13 cellular contexts compared by ENCODE assay signal in the genomic region with DNA sequence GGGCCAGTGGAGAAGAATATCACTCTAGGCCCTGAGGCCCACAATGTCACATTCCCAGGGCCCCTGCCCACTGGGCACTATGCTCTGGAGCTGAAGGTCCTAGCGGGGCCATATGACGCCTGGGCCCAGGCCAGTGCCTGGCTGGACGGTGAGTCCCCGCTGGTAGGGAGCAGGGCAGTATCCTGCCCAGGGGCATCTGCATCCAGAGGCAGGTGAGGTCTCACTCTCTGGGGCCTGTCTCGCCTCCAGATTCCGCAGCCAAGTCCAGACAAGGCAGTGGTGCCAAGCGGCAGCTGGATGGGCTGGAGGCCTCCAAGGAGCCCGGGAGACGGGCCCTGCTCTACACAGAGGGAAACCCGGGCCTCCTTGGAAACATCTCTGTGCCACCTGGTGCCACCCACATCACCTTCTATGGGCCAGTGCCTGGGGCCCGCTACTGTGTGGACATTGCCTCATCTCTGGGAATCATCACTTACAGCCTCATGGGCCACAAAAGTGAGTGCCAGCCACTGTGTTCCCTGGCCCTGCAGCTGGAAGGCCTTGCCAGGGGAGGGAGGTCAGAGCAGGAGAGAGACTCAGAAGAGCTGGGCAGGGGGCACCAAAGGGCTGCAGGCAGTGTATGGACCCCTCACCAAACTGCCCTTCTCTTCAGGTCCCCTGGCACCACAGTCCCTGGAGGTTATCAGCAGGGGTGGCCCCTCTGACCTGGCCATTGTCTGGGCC. TPM values are rescaled to one million over a fixed set of nuclear protein-coding genes. Genes with fewer than 3 reads are reported as not detected.
DNase-seq lines count a peak whose midpoint lies in the region; ATAC-seq and TF ChIP-seq lines count a peak whose summit lies in the region.
"Had no signal": no experiment of that assay in that cellular context is flagged by ENCODE, and none has a peak within 500 bp of the region (broad histone marks: within the 10 kb centered on the region; RNA-seq: fewer than 3 reads in every experiment).

No MANE protein-coding gene starts in this region.

- TF ChIP-seq POLR2A in lower leg skin (IDR thresholded peaks at IDR 0.05): no peak

- H3K27ac Mint-ChIP-seq in activated naive CD4-positive, alpha-beta T cell treated with anti-CD3 and anti-CD28 coated beads, Interleukin-2, amount 50 U/mL, for 72 hours: no peak overlapping the region
- H3K27ac Mint-ChIP-seq in activated naive CD4-positive, alpha-beta T cell treated with anti-CD3 and anti-CD28 coated beads for 36 hours: no peak overlapping the region
- H3K27ac Mint-ChIP-seq in stimulated activated effector memory CD8-positive, alpha-beta T cell treated with anti-CD3 and anti-CD28 coated beads, Interleukin-12 subunit alpha, Interleukin-12 subunit beta, amount 100 ng/mL, for 72 hours: no peak overlapping the region

- H3K36me3 Mint-ChIP-seq in activated naive CD4-positive, alpha-beta T cell treated with anti-CD3 and anti-CD28 coated beads, Interleukin-2, amount 50 U/mL, for 72 hours: no peaks in the 10 kb centered on the region
- H3K36me3 Mint-ChIP-seq in activated naive CD4-positive, alpha-beta T cell treated with anti-CD3 and anti-CD28 coated beads for 36 hours (ENCODE audit: low read depth): no peaks in the 10 kb centered on the region
- no peaks in the 10 kb centered on the region for H3K36me3 Mint-ChIP-seq in stimulated activated effector memory CD8-positive, alpha-beta T cell treated with anti-CD3 and anti-CD28 coated beads, Interleukin-12 subunit alpha, Interleukin-12 subunit beta, amount 100 ng/mL, for 72 hours
- H3K36me3 Mint-ChIP-seq: CD8-positive, alpha-beta memory T cell had no signal

- H3K36me3 ChIP-seq in Panc1 (ENCODE audit: control insufficient read depth, insufficient read depth, low read length) (no peaks in the 10 kb centered on the region), OCI-LY7 (ENCODE audit: insufficient read depth, low read length) (no peaks in the 10 kb centered on the region)

- no peaks in the 10 kb centered on the region for H3K27me3 Mint-ChIP-seq in activated naive CD4-positive, alpha-beta T cell treated with anti-CD3 and anti-CD28 coated beads for 36 hours (ENCODE audit: low read depth)
- H3K27me3 Mint-ChIP-seq: CD8-positive, alpha-beta memory T cell had no signal

- no peaks in the 10 kb centered on the region for H3K4me1 ChIP-seq in Panc1 (ENCODE audit: control insufficient read depth, insufficient read depth, low read length)
- no peaks in the 10 kb centered on the region for H3K4me1 ChIP-seq in OCI-LY7 (ENCODE audit: insufficient read depth, low read length, poor library complexity, severe bottlenecking)

- no peaks in the 10 kb centered on the region for H3K79me2 ChIP-seq in OCI-LY7 (ENCODE audit: insufficient read depth, low read depth, low read length)

- H3K4me1 Mint-ChIP-seq in activated naive CD4-positive, alpha-beta T cell treated with anti-CD3 and anti-CD28 coated beads for 36 hours (ENCODE audit: low read depth): no peaks in the 10 kb centered on the region
- H3K4me1 Mint-ChIP-seq in stimulated activated effector memory CD8-positive, alpha-beta T cell treated with anti-CD3 and anti-CD28 coated beads, Interleukin-12 subunit alpha, Interleukin-12 subunit beta, amount 100 ng/mL, for 72 hours: peaks cover 17% of the 10 kb centered on the region

- no peak overlapping the region for H3K4me2 ChIP-seq in OCI-LY7 (ENCODE audit: low read length)

- WGBS in lower leg skin, 2 donors: 91 to 93% methylated on average over 8 to 11 of the region's 11 CpGs

- POLR2A ChIA-PET in Panc1 (lab: Charles Lee): interaction anchor here (0.6 kb wide), 1 partner anchor 171 kb away, joined by 12 read pairs; no protein-coding TSS in a partner anchor
- POLR2A ChIA-PET in OCI-LY7 (lab: Charles Lee): no interaction called here

- intact Hi-C loops in activated naive CD4-positive, alpha-beta T cell treated with anti-CD3 and anti-CD28 coated beads for 36 hours (cut with micrococcal nuclease): no loop called here
- intact Hi-C loops in Panc1 (cut with micrococcal nuclease; ENCODE audit: unreplicated experiment) (no loop called here), lower leg skin (cut with DNase I; ENCODE audit: low total_unique reads) (no loop called here), OCI-LY7 (cut with micrococcal nuclease; ENCODE audit: unreplicated experiment) (no loop called here)

- in situ Hi-C loops in Panc1 (cut with HindIII; ENCODE audit: low pct_unique_long_range_greater_than_20kb, low sequenced_read_pairs): no loop called here

- no peak overlapping the region for H3K4me3 ChIP-seq in Panc1 (ENCODE audit: low read depth in 2 of 2, low read length in 2 of 2)
- H3K4me3 ChIP-seq in lower leg skin (ENCODE audit: low read depth, poor library complexity, severe bottlenecking): no peak overlapping the region
- no peak overlapping the region for H3K4me3 ChIP-seq in OCI-LY7 (ENCODE audit: low read depth, low read length, poor library complexity, severe bottlenecking)

- H3K9me3 Mint-ChIP-seq in activated naive CD4-positive, alpha-beta T cell treated with anti-CD3 and anti-CD28 coated beads, Interleukin-2, amount 50 U/mL, for 72 hours: no peaks in the 10 kb centered on the region
- H3K9me3 Mint-ChIP-seq in activated naive CD4-positive, alpha-beta T cell treated with anti-CD3 and anti-CD28 coated beads for 36 hours: no peaks in the 10 kb centered on the region
- no peaks in the 10 kb centered on the region for H3K9me3 Mint-ChIP-seq in stimulated activated effector memory CD8-positive, alpha-beta T cell treated with anti-CD3 and anti-CD28 coated beads, Interleukin-12 subunit alpha, Interleukin-12 subunit beta, amount 100 ng/mL, for 72 hours
- H3K9me3 Mint-ChIP-seq: CD8-positive, alpha-beta memory T cell had no signal

- H4K20me1 ChIP-seq in OCI-LY7 (ENCODE audit: insufficient read depth, low read length): no peaks in the 10 kb centered on the region

- H3K27ac ChIP-seq in Panc1 (ENCODE audit: low read length) (no peak overlapping the region), OCI-LY7 (ENCODE audit: low read depth, low read length, poor library complexity, severe bottlenecking) (no peak overlapping the region)

- DNase-seq in activated naive CD4-positive, alpha-beta T cell treated with anti-CD3 and anti-CD28 coated beads, Interleukin-2, amount 50 U/mL, for 72 hours (ENCODE audit: low spot score in 2 of 2): no peak
- DNase-seq in activated naive CD4-positive, alpha-beta T cell treated with anti-CD3 and anti-CD28 coated beads for 36 hours: no peak
- DNase-seq in Panc1 (ENCODE audit: low read depth, low spot score): no peak
- no peak for DNase-seq in left lobe of liver (ENCODE audit: low spot score)
- no peak for DNase-seq in stimulated activated effector memory CD8-positive, alpha-beta T cell treated with anti-CD3 and anti-CD28 coated beads, Interleukin-12 subunit alpha, Interleukin-12 subunit beta, amount 100 ng/mL, for 72 hours (ENCODE audit: low spot score in 2 of 2)
- no peak for DNase-seq in SHP77 (lab: John Stamatoyannopoulos, UW)
- DNase-seq in lower leg skin (ENCODE audit: low spot score in 2 of 2): no peak
- DNase-seq in OCI-LY7 (ENCODE audit: low spot score): no peak
- DNase-seq: CD8-positive, alpha-beta memory T cell; DMS79; HCEC 1CT; NCI-H1105 had no signal

- H3K4me3 Mint-ChIP-seq in activated naive CD4-positive, alpha-beta T cell treated with anti-CD3 and anti-CD28 coated beads for 36 hours: no peak overlapping the region
- H3K4me3 Mint-ChIP-seq in stimulated activated effector memory CD8-positive, alpha-beta T cell treated with anti-CD3 and anti-CD28 coated beads, Interleukin-12 subunit alpha, Interleukin-12 subunit beta, amount 100 ng/mL, for 72 hours: no peak overlapping the region
- H3K4me3 Mint-ChIP-seq: CD8-positive, alpha-beta memory T cell had no signal

- no peaks in the 10 kb centered on the region for H3K27me3 ChIP-seq in Panc1 (ENCODE audit: control insufficient read depth, insufficient read depth, low read length)

- H3K9me3 ChIP-seq in Panc1 (ENCODE audit: control insufficient read depth, insufficient read depth, low read depth, low read length) (no peaks in the 10 kb centered on the region), OCI-LY7 (ENCODE audit: low read length) (no peaks in the 10 kb centered on the region)

- CTCF ChIA-PET in activated naive CD4-positive, alpha-beta T cell treated with anti-CD3 and anti-CD28 coated beads for 36 hours (lab: Charles Lee): interaction anchor here (0.5 kb wide), 1 partner anchor 141 kb away, joined by 3 read pairs; no protein-coding TSS in a partner anchor
- CTCF ChIA-PET in Panc1 (lab: Charles Lee): no interaction called here
- CTCF ChIA-PET in OCI-LY7 (lab: Charles Lee; ENCODE audit: unreplicated experiment): no interaction called here

- TF ChIP-seq CTCF in Panc1 (IDR thresholded peaks at IDR 0.05): no peak
- TF ChIP-seq CTCF in lower leg skin (IDR thresholded peaks at IDR 0.05): no peak
- TF ChIP-seq CTCF in OCI-LY7 (conservative IDR thresholded peaks at IDR 0.05; ENCODE audit: low read length): no peak

- BruUV-seq in Panc1 (replicated peaks; lab: Mats Ljungman, UMichigan) (no TSS peak), OCI-LY7 (replicated peaks; lab: Mats Ljungman, UMichigan) (no TSS peak)

- H2AFZ ChIP-seq in OCI-LY7 (ENCODE audit: low read length): no peak overlapping the region

- peak; percentile 64 to 66 for ATAC-seq in activated naive CD4-positive, alpha-beta T cell treated with anti-CD3 and anti-CD28 coated beads, Interleukin-2, amount 50 U/mL, for 72 hours
- ATAC-seq in Panc1 (peak; percentile 25; the same call in 1 of the 2 replicates), left lobe of liver (peak; percentile 80)
- peak; percentile 35 for ATAC-seq in stimulated activated effector memory CD8-positive, alpha-beta T cell treated with anti-CD3 and anti-CD28 coated beads, Interleukin-12 subunit alpha, Interleukin-12 subunit beta, amount 100 ng/mL, for 72 hours

- H3K9me2 ChIP-seq in OCI-LY7 (ENCODE audit: insufficient read depth, low read length): no peaks in the 10 kb centered on the region

RNA-seq across cellular contexts. Expression of a gene that starts 11.1 kb away (rescaled TPM):
- total RNA-seq in activated naive CD4-positive, alpha-beta T cell treated with anti-CD3 and anti-CD28 coated beads, Interleukin-2, amount 50 U/mL, for 72 hours: 100 to 1,000 TPM; 119 to 198 TPM
- total RNA-seq in activated naive CD4-positive, alpha-beta T cell treated with anti-CD3 and anti-CD28 coated beads for 36 hours: 100 to 1,000 TPM; 112 to 119 TPM
- total RNA-seq in Panc1 (2021; ENCODE audit: unreplicated experiment): 0.33 TPM
- not detected for polyA plus RNA-seq in Panc1 (2012; ENCODE audit: insufficient read length)
- total RNA-seq in left lobe of liver: 0.86 TPM
- 1 to 10 TPM; 1.6 to 2.4 (median 2.2) TPM for total RNA-seq in lower leg skin
- 54.2 and 67.5 TPM in 2 replicates for total RNA-seq in OCI-LY7 (2014; rRNA removed; shearing (Covaris generic))
- 79.1 and 83.1 TPM in 2 replicates for total RNA-seq in OCI-LY7 (2022)
- polyA plus RNA-seq: BJ had no signal

RNA-seq across cellular contexts. Expression of a gene that starts 22.1 kb away (rescaled TPM):
- under 1 TPM; 0.14 TPM for total RNA-seq in activated naive CD4-positive, alpha-beta T cell treated with anti-CD3 and anti-CD28 coated beads, Interleukin-2, amount 50 U/mL, for 72 hours
- total RNA-seq in activated naive CD4-positive, alpha-beta T cell treated with anti-CD3 and anti-CD28 coated beads for 36 hours: under 1 TPM; 0.19 to 0.22 TPM
- total RNA-seq in Panc1 (2021; ENCODE audit: unreplicated experiment): 0.08 TPM
- polyA plus RNA-seq in Panc1 (2012; ENCODE audit: insufficient read length): 0.23 TPM
- total RNA-seq in left lobe of liver: 1.4 TPM
- total RNA-seq in lower leg skin: 1 to 10 TPM in 2 of 4 donors, under 1 TPM in 2; 0.39 to 4.4 (median 1.8) TPM
- not detected in 2 replicates for total RNA-seq in OCI-LY7 (2014; rRNA removed; shearing (Covaris generic))
- total RNA-seq in OCI-LY7 (2022): not detected in 2 replicates
- polyA plus RNA-seq: BJ had no signal

RNA-seq across cellular contexts. Expression of a gene that starts 26.9 kb away (rescaled TPM):
- total RNA-seq in activated naive CD4-positive, alpha-beta T cell treated with anti-CD3 and anti-CD28 coated beads, Interleukin-2, amount 50 U/mL, for 72 hours: 10 to 100 TPM; 38.8 to 63.2 TPM
- 10 to 100 TPM; 28.1 to 30.6 TPM for total RNA-seq in activated naive CD4-positive, alpha-beta T cell treated with anti-CD3 and anti-CD28 coated beads for 36 hours
- 62.6 TPM for total RNA-seq in Panc1 (2021; ENCODE audit: unreplicated experiment)
- 61.9 TPM for polyA plus RNA-seq in Panc1 (2012; ENCODE audit: insufficient read length)
- 34.6 TPM for total RNA-seq in left lobe of liver
- 10 to 100 TPM; 36.5 to 68.4 (median 41.3) TPM for total RNA-seq in lower leg skin
- total RNA-seq in OCI-LY7 (2014; rRNA removed; shearing (Covaris generic)): 25.1 and 25.7 TPM in 2 replicates
- total RNA-seq in OCI-LY7 (2022): 44.6 and 46.1 TPM in 2 replicates

RNA-seq across cellular contexts. Expression of a gene that starts 48.7 kb away (rescaled TPM):
- not detected for total RNA-seq in activated naive CD4-positive, alpha-beta T cell treated with anti-CD3 and anti-CD28 coated beads, Interleukin-2, amount 50 U/mL, for 72 hours
- not detected for total RNA-seq in activated naive CD4-positive, alpha-beta T cell treated with anti-CD3 and anti-CD28 coated beads for 36 hours
- 0.44 TPM for total RNA-seq in Panc1 (2021; ENCODE audit: unreplicated experiment)
- 0.39 TPM for polyA plus RNA-seq in Panc1 (2012; ENCODE audit: insufficient read length)
- not detected for total RNA-seq in left lobe of liver
- total RNA-seq in lower leg skin: under 1 TPM in 2 of 4 donors, not detected in 2; 0.02 to 0.06 TPM
- 0.03 TPM in 1 of 2 replicates, not detected in the other for total RNA-seq in OCI-LY7 (2014; rRNA removed; shearing (Covaris generic))
- not detected in 2 replicates for total RNA-seq in OCI-LY7 (2022)
- total RNA-seq: CD8-positive, alpha-beta memory T cell had no signal
- polyA plus RNA-seq: BJ had no signal

Comparison
In these comparisons a context has a peak if more than half of its experiments do, and no peak if none do; other contexts are left out.
1. ATAC-seq: peak in every context shown above with its lines; median percentile 80 in left lobe of liver; 65 in activated naive CD4-positive, alpha-beta T cell treated with anti-CD3 and anti-CD28 coated beads, Interleukin-2, amount 50 U/mL, for 72 hours; 35 in stimulated activated effector memory CD8-positive, alpha-beta T cell treated with anti-CD3 and anti-CD28 coated beads, Interleukin-12 subunit alpha, Interleukin-12 subunit beta, amount 100 ng/mL, for 72 hours; 25 in Panc1.
2. RNA of a gene that starts 11.1 kb away (total RNA-seq): 119 to 198 TPM in activated naive CD4-positive, alpha-beta T cell treated with anti-CD3 and anti-CD28 coated beads, Interleukin-2, amount 50 U/mL, for 72 hours, 112 to 119 TPM in activated naive CD4-positive, alpha-beta T cell treated with anti-CD3 and anti-CD28 coated beads for 36 hours and 54.2 to 83.1 TPM in OCI-LY7; 1.6 to 2.4 TPM in lower leg skin, 0.86 TPM in left lobe of liver (single experiment) and 0.33 TPM in Panc1 (single experiment); every median in the first group is over 10 times any median in the second.